Comparison of ENCODE assay signal across 22 cellular contexts in genomic region chr3:1446531-1446930, GRCh38.
"Had no signal": no experiment of that assay in that cellular context is flagged by ENCODE, and none has a peak within 500 bp of the region (broad histone marks: within the 10 kb centered on the region; RNA-seq: fewer than 3 reads in every experiment).

No MANE protein-coding gene starts in this region.

- DNase-seq: esophagus squamous epithelium; foreskin fibroblast; heart right ventricle; islet precursor cell; mammary epithelial cell; naive B cell; nephron progenitor cell; psoas muscle; spleen; stimulated activated CD4-positive, alpha-beta T cell treated with anti-CD3 and anti-CD28 coated beads, Interleukin-15, amount 100 ng/mL, for 24 hours; stimulated activated CD4-positive, alpha-beta T cell treated with anti-CD3 and anti-CD28 coated beads, Interleukin-1b, Interleukin-23, amount 100 ng/mL, for 48 hours; stimulated activated CD4-positive, alpha-beta T cell treated with anti-CD3 and anti-CD28 coated beads, Interleukin-4, amount 100 ng/mL, for 24 hours; stimulated activated naive B cell treated with anti-CD40 and anti-IgM and Interleukin-4, amounts not matched to agents 10 μg/mL and 1 μg/mL and 100 μg/mL, for 72 hours; stimulated activated naive CD8-positive, alpha-beta T cell treated with anti-CD3 and anti-CD28 coated beads, Interleukin-15, amount 100 ng/mL, for 72 hours; thyroid gland; uterus had no signal

- FAIRE-seq: colon had no signal

- H3K27ac Mint-ChIP-seq: dendritic cell treated with granulocyte-macrophage colony-stimulating factor and Interleukin-4, amounts not matched to agents 40 ng/mL and 50 ng/mL, for 4 days; naive B cell; nephron progenitor cell; stimulated activated naive B cell treated with anti-CD40 and anti-IgM and Interleukin-4, amounts not matched to agents 10 μg/mL and 1 μg/mL and 100 μg/mL, for 72 hours; stimulated activated naive CD8-positive, alpha-beta T cell treated with anti-CD3 and anti-CD28 coated beads, Interleukin-15, amount 100 ng/mL, for 72 hours; type B pancreatic cell had no signal

- H3K36me3 Mint-ChIP-seq: naive B cell; stimulated activated naive B cell treated with anti-CD40 and anti-IgM and Interleukin-4, amounts not matched to agents 10 μg/mL and 1 μg/mL and 100 μg/mL, for 72 hours; type B pancreatic cell had no signal

- H3K27ac ChIP-seq: esophagus squamous epithelium, heart right ventricle, parathyroid adenoma, psoas muscle, spleen, thyroid gland, uterus had no signal

- H3K4me3 ChIP-seq: esophagus squamous epithelium, heart right ventricle, psoas muscle, spleen, thyroid gland, uterus had no signal

- H3K4me1 ChIP-seq: esophagus squamous epithelium, heart right ventricle, parathyroid adenoma, psoas muscle, spleen, thyroid gland, uterus had no signal

- H3K4me1 Mint-ChIP-seq: naive B cell; stimulated activated naive B cell treated with anti-CD40 and anti-IgM and Interleukin-4, amounts not matched to agents 10 μg/mL and 1 μg/mL and 100 μg/mL, for 72 hours; stimulated activated naive CD8-positive, alpha-beta T cell treated with anti-CD3 and anti-CD28 coated beads, Interleukin-15, amount 100 ng/mL, for 72 hours had no signal

- H3K36me3 ChIP-seq: esophagus squamous epithelium, heart right ventricle, spleen, thyroid gland, uterus had no signal

- H3K4me3 Mint-ChIP-seq: dendritic cell treated with granulocyte-macrophage colony-stimulating factor and Interleukin-4, amounts not matched to agents 40 ng/mL and 50 ng/mL, for 4 days; naive B cell; nephron progenitor cell; stimulated activated naive B cell treated with anti-CD40 and anti-IgM and Interleukin-4, amounts not matched to agents 10 μg/mL and 1 μg/mL and 100 μg/mL, for 72 hours; stimulated activated naive CD8-positive, alpha-beta T cell treated with anti-CD3 and anti-CD28 coated beads, Interleukin-15, amount 100 ng/mL, for 72 hours; type B pancreatic cell had no signal

- H3K9ac ChIP-seq: parathyroid adenoma had no signal

- H3K79me2 ChIP-seq: parathyroid adenoma had no signal

- H3K27me3 ChIP-seq: esophagus squamous epithelium, heart right ventricle, spleen, thyroid gland, uterus had no signal

- H3K9me3 ChIP-seq: esophagus squamous epithelium, heart right ventricle, psoas muscle, spleen, thyroid gland, uterus had no signal

- ATAC-seq: heart right ventricle; left lobe of liver; psoas muscle; sciatic nerve; stimulated activated naive B cell treated with anti-CD40 and anti-IgM and Interleukin-4, amounts not matched to agents 10 μg/mL and 1 μg/mL and 100 μg/mL, for 72 hours; stimulated activated naive CD8-positive, alpha-beta T cell treated with anti-CD3 and anti-CD28 coated beads, Interleukin-15, amount 100 ng/mL, for 72 hours had no signal

- H3K27me3 Mint-ChIP-seq: dendritic cell treated with granulocyte-macrophage colony-stimulating factor and Interleukin-4, amounts not matched to agents 40 ng/mL and 50 ng/mL, for 4 days; naive B cell; stimulated activated naive B cell treated with anti-CD40 and anti-IgM and Interleukin-4, amounts not matched to agents 10 μg/mL and 1 μg/mL and 100 μg/mL, for 72 hours; stimulated activated naive CD8-positive, alpha-beta T cell treated with anti-CD3 and anti-CD28 coated beads, Interleukin-15, amount 100 ng/mL, for 72 hours; type B pancreatic cell had no signal

- H3K9me3 Mint-ChIP-seq: nephron progenitor cell, type B pancreatic cell had no signal

- H2AFZ ChIP-seq: parathyroid adenoma had no signal
